Comparison of ENCODE assay signal across 20 cellular contexts in the genomic region with DNA sequence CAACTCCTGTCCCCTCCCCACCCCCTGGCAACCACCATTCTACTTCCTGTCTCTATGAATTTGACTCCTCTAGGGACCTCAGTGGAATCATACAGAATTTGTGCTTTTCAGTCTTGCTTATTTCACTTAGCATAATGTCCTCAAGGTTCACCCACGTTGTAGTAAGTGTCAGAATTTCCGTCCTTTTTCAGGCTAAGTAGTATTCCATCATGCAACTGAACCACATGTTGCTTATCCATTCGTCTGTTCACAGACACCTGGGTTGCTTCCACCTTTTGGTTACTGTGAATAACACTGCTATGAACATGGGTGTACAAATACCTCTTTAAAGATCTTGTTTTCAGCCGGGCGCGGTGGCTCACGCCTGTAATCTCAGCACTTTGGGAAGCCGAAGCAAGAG. TPM values are rescaled to one million over a fixed set of nuclear protein-coding genes. Genes with fewer than 3 reads are reported as not detected.
A peak's percentile ranks its signal among the peaks of the same experiment; 100 is the strongest.
DNase-seq lines count a peak whose midpoint lies in the region; ATAC-seq and TF ChIP-seq lines count a peak whose summit lies in the region.
"Had no signal": no experiment of that assay in that cellular context is flagged by ENCODE, and none has a peak within 500 bp of the region (broad histone marks: within the 10 kb centered on the region; RNA-seq: fewer than 3 reads in every experiment).

No MANE protein-coding gene starts in this region.

- intact Hi-C loops in left ventricle myocardium superior (cut with micrococcal nuclease) (loop anchor here (10.0 kb wide), 1 partner anchor 96 kb away; no protein-coding TSS in a partner anchor), Right ventricle myocardium superior (cut with DNase I) (no loop called here)

- no peak overlapping the region for H3K9ac ChIP-seq in BLaER1
- H3K9ac ChIP-seq in DND-41 (ENCODE audit: low read depth, low read length): no peak overlapping the region

- H3K27me3 ChIP-seq in BLaER1 (no peaks in the 10 kb centered on the region), DND-41 (ENCODE audit: insufficient read depth, low read length, poor library complexity) (no peaks in the 10 kb centered on the region), osteoblast (ENCODE audit: insufficient read depth, low read length) (peaks cover 5% of the 10 kb centered on the region)

- H3K36me3 ChIP-seq in BLaER1 (no peaks in the 10 kb centered on the region), DND-41 (ENCODE audit: insufficient read depth, low read length) (no peaks in the 10 kb centered on the region), osteoblast (ENCODE audit: insufficient read depth, low read length) (no peaks in the 10 kb centered on the region)

- peak overlapping the region; percentile 65 for H3K4me2 ChIP-seq in BLaER1
- H3K4me2 ChIP-seq in DND-41 (ENCODE audit: insufficient read depth, low read length): no peak overlapping the region
- no peak overlapping the region for H3K4me2 ChIP-seq in osteoblast (ENCODE audit: insufficient read depth, low read length)
- H3K4me2 ChIP-seq: A549 had no signal

- H3K79me2 ChIP-seq in DND-41 (ENCODE audit: insufficient read depth, low read length): no peaks in the 10 kb centered on the region
- no peaks in the 10 kb centered on the region for H3K79me2 ChIP-seq in osteoblast (ENCODE audit: insufficient read depth, low read length)

- H4K20me1 ChIP-seq in BLaER1: no peaks in the 10 kb centered on the region; the same call in 1 of the 2 replicates
- no peaks in the 10 kb centered on the region for H4K20me1 ChIP-seq in DND-41 (ENCODE audit: insufficient read depth, low read length)
- H4K20me1 ChIP-seq in osteoblast (ENCODE audit: insufficient read depth, low read length): no peaks in the 10 kb centered on the region

- peak; percentile 6 for DNase-seq in left ventricle myocardium superior
- no peak for DNase-seq in Right ventricle myocardium superior
- DNase-seq in DND-41: peak; percentile 21
- peak; percentile 17 for DNase-seq in osteoblast (ENCODE audit: insufficient read length, low spot score, missing footprints)
- no peak for DNase-seq in hepatic stellate cell (ENCODE audit: low spot score)
- DNase-seq in amniotic stem cell (lab: John Stamatoyannopoulos, UW): no peak
- DNase-seq: AML-193; Caco-2; Calu3; CD4-positive, alpha-beta T cell; CD8-positive, alpha-beta T cell; DMS79 treated with DMSO at 0.1 percent for 48 hours; EL; GDM1 had no signal

- no peaks in the 10 kb centered on the region for H3K9me3 ChIP-seq in BLaER1
- no peaks in the 10 kb centered on the region for H3K9me3 ChIP-seq in DND-41 (ENCODE audit: insufficient read depth, low read length, severe bottlenecking)
- no peaks in the 10 kb centered on the region for H3K9me3 ChIP-seq in osteoblast (ENCODE audit: low read depth, low read length)
- H3K9me3 ChIP-seq: A549, Caco-2 had no signal

- H3K27ac ChIP-seq in BLaER1: no peak overlapping the region
- no peak overlapping the region for H3K27ac ChIP-seq in DND-41 (ENCODE audit: low read length)
- no peak overlapping the region for H3K27ac ChIP-seq in osteoblast (ENCODE audit: low read depth, low read length)
- H3K27ac ChIP-seq: 22Rv1, A549, C4-2B had no signal

- H2AFZ ChIP-seq in DND-41 (ENCODE audit: low read depth, low read length): no peak overlapping the region
- no peak overlapping the region for H2AFZ ChIP-seq in osteoblast (ENCODE audit: low read length)

- TF ChIP-seq CTCF in DND-41 (IDR thresholded peaks at IDR 0.05; ENCODE audit: borderline replicate concordance, extremely low read depth, low read length, poor library complexity, severe bottlenecking) (no peak), osteoblast (IDR thresholded peaks at IDR 0.05; ENCODE audit: extremely low read depth, low read depth, low read length) (no peak)

- no peak overlapping the region for H3K4me3 ChIP-seq in BLaER1
- H3K4me3 ChIP-seq in DND-41 (ENCODE audit: low read depth in 1 of 2, low read length in 2 of 2): no peak overlapping the region
- no peak overlapping the region for H3K4me3 ChIP-seq in osteoblast (ENCODE audit: insufficient read depth, low read length)
- H3K4me3 ChIP-seq: A549, GM12878 had no signal

- no peak for ATAC-seq in left ventricle myocardium superior
- no peak for ATAC-seq in Right ventricle myocardium superior (ENCODE audit: poor library complexity)
- ATAC-seq in DND-41 (ENCODE audit: insufficient read depth, low read depth): no peak; the same call in 2 of the 3 replicates
- no peak for ATAC-seq in HG02852 (IDR thresholded peaks at IDR 0.05; ENCODE audit: unreplicated experiment)
- ATAC-seq: A549; CD8-positive, alpha-beta T cell; GM12878 had no signal

- H3K4me1 ChIP-seq in BLaER1 (peaks cover 59% of the 10 kb centered on the region), DND-41 (ENCODE audit: insufficient read depth, low read length) (no peaks in the 10 kb centered on the region), osteoblast (ENCODE audit: insufficient read depth, low read length) (no peaks in the 10 kb centered on the region)

RNA-seq across cellular contexts. Expression of a gene that starts 16.5 kb away (rescaled TPM):
- total RNA-seq in left ventricle myocardium superior: 9.7 TPM
- total RNA-seq in Right ventricle myocardium superior: 7.6 TPM
- total RNA-seq in osteoblast: 2.7 and 3.6 TPM in 2 replicates

Comparison
In these comparisons a context has a peak if more than half of its experiments do, and no peak if none do; other contexts are left out.
1. DNase-seq: peak in left ventricle myocardium superior (single experiment), DND-41 (single experiment) and osteoblast (single experiment); none in Right ventricle myocardium superior (single experiment), hepatic stellate cell (single experiment) and amniotic stem cell (single experiment).